Comparison of ENCODE assay signal across 8 cellular contexts in genomic region chr6:32972353-32973143, GRCh38. TPM values are rescaled to one million over a fixed set of nuclear protein-coding genes. Genes with fewer than 3 reads are reported as not detected.
DNase-seq lines count a peak whose midpoint lies in the region; ATAC-seq and TF ChIP-seq lines count a peak whose summit lies in the region.

No MANE protein-coding gene starts in this region.

- peak overlapping the region; percentile 90 for H3K4me3 ChIP-seq in DOHH2 (ENCODE audit: low read length)
- peak overlapping the region; percentile 98 for H3K4me3 ChIP-seq in HUES6 (ENCODE audit: low read depth, low read length)
- H3K4me3 ChIP-seq in mucosa of stomach (ENCODE audit: low read length): peak overlapping the region; percentile 82
- H3K4me3 ChIP-seq in thoracic aorta: peak overlapping the region; percentile 86

- TF ChIP-seq CTCF in DOHH2 (IDR thresholded peaks at IDR 0.05; ENCODE audit: low read depth, low read length, poor library complexity, severe bottlenecking): no peak
- no peak for TF ChIP-seq CTCF in WTC11 (IDR thresholded peaks at IDR 0.05)
- no peak for TF ChIP-seq CTCF in thoracic aorta (IDR thresholded peaks at IDR 0.05)

- peaks cover 4% of the 10 kb centered on the region; the same call in 1 of the 2 replicates for H3K27me3 Mint-ChIP-seq in WTC11 (ENCODE audit: low read depth)

- H3K9me2 ChIP-seq in DOHH2 (replicated peaks; ENCODE audit: control insufficient read depth, low read length): no peaks in the 10 kb centered on the region

- H3K9ac ChIP-seq in HUES6 (ENCODE audit: low read length) (peak overlapping the region; percentile 96), mucosa of stomach (ENCODE audit: low read length) (peak overlapping the region; percentile 81)

- H3K36me3 ChIP-seq in DOHH2 (ENCODE audit: control insufficient read depth, low read length) (peaks cover 89% of the 10 kb centered on the region), HUES6 (ENCODE audit: control insufficient read depth, insufficient read depth, low read length) (peaks cover 59% of the 10 kb centered on the region), mucosa of stomach (ENCODE audit: control insufficient read depth, insufficient read depth, low read length) (peaks cover 27% of the 10 kb centered on the region), thoracic aorta (peaks cover 36% of the 10 kb centered on the region)

- peak overlapping the region; percentile 100 for H3K27ac Mint-ChIP-seq in WTC11

- H3K9me3 ChIP-seq in DOHH2 (ENCODE audit: control insufficient read depth, insufficient read depth, low read length) (no peaks in the 10 kb centered on the region), HUES6 (ENCODE audit: control insufficient read depth, insufficient read depth, low read depth, low read length) (no peaks in the 10 kb centered on the region), mucosa of stomach (ENCODE audit: control insufficient read depth, low read length) (no peaks in the 10 kb centered on the region), thoracic aorta (no peaks in the 10 kb centered on the region)

- H4K20me1 ChIP-seq in DOHH2 (ENCODE audit: control insufficient read depth, insufficient read depth, low read depth, low read length): peaks cover 48% of the 10 kb centered on the region

- peaks cover 93% of the 10 kb centered on the region for H3K79me2 ChIP-seq in DOHH2 (ENCODE audit: control insufficient read depth, low read length)

- CTCF ChIA-PET in WTC11 (lab: Charles Lee): interaction anchor here (0.7 to 11.8 kb wide), 17 partner anchors 8 to 305 kb away, joined by 3 to 205 read pairs (median 4); partner anchors contain the start of genes B3GALT4, HLA-DMA, PSMB9 and TAP1

- H3K27ac ChIP-seq in DOHH2 (ENCODE audit: low read depth, low read length): peak overlapping the region; percentile 96
- H3K27ac ChIP-seq in HUES6 (ENCODE audit: low read depth, low read length): peak overlapping the region; percentile 89
- H3K27ac ChIP-seq in thoracic aorta: peak overlapping the region; percentile 57 to 100

- no peaks in the 10 kb centered on the region for H3K9me3 Mint-ChIP-seq in WTC11

- H3K27me3 ChIP-seq in DOHH2 (ENCODE audit: control insufficient read depth, low read length) (no peaks in the 10 kb centered on the region), HUES6 (ENCODE audit: control insufficient read depth, insufficient read depth, low read length) (no peaks in the 10 kb centered on the region), mucosa of stomach (ENCODE audit: control insufficient read depth, insufficient read depth, low read length) (no peaks in the 10 kb centered on the region), thoracic aorta (replicated peaks; ENCODE audit: insufficient read depth) (no peaks in the 10 kb centered on the region)

- peak overlapping the region; percentile 98 for H3K4me3 Mint-ChIP-seq in WTC11

- H3K36me3 Mint-ChIP-seq in WTC11: peaks cover 75% of the 10 kb centered on the region

- POLR2A ChIA-PET in WTC11 (lab: Charles Lee): interaction anchor here (0.6 to 7.0 kb wide), 37 partner anchors 9 to 1264 kb away, joined by 3 to 146 read pairs (median 5); partner anchors contain the start of genes B3GALT4, CUTA, HLA-DMA and HLA-DMB

- peaks cover 33% of the 10 kb centered on the region for H3K4me1 Mint-ChIP-seq in WTC11

- DNase-seq in WTC11 (ENCODE audit: low spot score): peak; percentile 28
- peak; percentile 62 for DNase-seq in effector CD8-positive, alpha-beta T cell (lab: John Stamatoyannopoulos, UW)
- DNase-seq in thoracic aorta (ENCODE audit: low spot score): no peak
- DNase-seq in NCI-H187 treated with DMSO at 0.1 percent for 48 hours (lab: John Stamatoyannopoulos, UW): no peak

- H3F3A ChIP-seq in DOHH2 (ENCODE audit: control insufficient read depth, insufficient read depth): peaks cover 57% of the 10 kb centered on the region

- peak overlapping the region; percentile 88 for H3K4me2 ChIP-seq in DOHH2 (ENCODE audit: low read length)

- ATAC-seq in WTC11: no peak; the same call in 1 of the 2 replicates
- ATAC-seq in thoracic aorta (ENCODE audit: insufficient number of reproducible peaks, low FRiP score, low read depth): no peak
- no peak for ATAC-seq in HG03521 (IDR thresholded peaks at IDR 0.05; ENCODE audit: unreplicated experiment)

- H3K4me1 ChIP-seq in DOHH2 (ENCODE audit: control insufficient read depth, low read length) (peaks cover 38% of the 10 kb centered on the region), HUES6 (ENCODE audit: control insufficient read depth, insufficient read depth, low read length) (0 out of 2 replicates have a peak, but pooled peaks cover 7% of the 10 kb centered on the region), mucosa of stomach (ENCODE audit: control insufficient read depth, insufficient read depth, low read length) (peaks cover 34% of the 10 kb centered on the region), thoracic aorta (ENCODE audit: control insufficient read depth in 1 of 2, low read depth in 2 of 2) (peaks cover 26 to 37% of the 10 kb centered on the region in 2 donors)

TF ChIP-seq in WTC11, 78 proteins besides CTCF, POLR2A, EP300 and RAD21 (continues in another document):
- TF ChIP-seq AFF4 (CRISPR knock-in tag; IDR thresholded peaks at IDR 0.05; ENCODE audit: borderline replicate concordance) (0 out of 2 replicates have a peak, but pooled peaks have one; percentile 67), ETV6 (CRISPR knock-in tag; IDR thresholded peaks at IDR 0.05) (peak; percentile 83), CREM (CRISPR knock-in tag; IDR thresholded peaks at IDR 0.05) (no peak), FOXK1 (CRISPR knock-in tag; IDR thresholded peaks at IDR 0.05) (peak; percentile 52; the same call in 1 of the 2 replicates)
- TF ChIP-seq, protein P1, sequence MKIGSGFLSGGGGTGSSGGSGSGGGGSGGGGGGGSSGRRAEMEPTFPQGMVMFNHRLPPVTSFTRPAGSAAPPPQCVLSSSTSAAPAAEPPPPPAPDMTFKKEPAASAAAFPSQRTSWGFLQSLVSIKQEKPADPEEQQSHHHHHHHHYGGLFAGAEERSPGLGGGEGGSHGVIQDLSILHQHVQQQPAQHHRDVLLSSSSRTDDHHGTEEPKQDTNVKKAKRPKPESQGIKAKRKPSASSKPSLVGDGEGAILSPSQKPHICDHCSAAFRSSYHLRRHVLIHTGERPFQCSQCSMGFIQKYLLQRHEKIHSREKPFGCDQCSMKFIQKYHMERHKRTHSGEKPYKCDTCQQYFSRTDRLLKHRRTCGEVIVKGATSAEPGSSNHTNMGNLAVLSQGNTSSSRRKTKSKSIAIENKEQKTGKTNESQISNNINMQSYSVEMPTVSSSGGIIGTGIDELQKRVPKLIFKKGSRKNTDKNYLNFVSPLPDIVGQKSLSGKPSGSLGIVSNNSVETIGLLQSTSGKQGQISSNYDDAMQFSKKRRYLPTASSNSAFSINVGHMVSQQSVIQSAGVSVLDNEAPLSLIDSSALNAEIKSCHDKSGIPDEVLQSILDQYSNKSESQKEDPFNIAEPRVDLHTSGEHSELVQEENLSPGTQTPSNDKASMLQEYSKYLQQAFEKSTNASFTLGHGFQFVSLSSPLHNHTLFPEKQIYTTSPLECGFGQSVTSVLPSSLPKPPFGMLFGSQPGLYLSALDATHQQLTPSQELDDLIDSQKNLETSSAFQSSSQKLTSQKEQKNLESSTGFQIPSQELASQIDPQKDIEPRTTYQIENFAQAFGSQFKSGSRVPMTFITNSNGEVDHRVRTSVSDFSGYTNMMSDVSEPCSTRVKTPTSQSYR (CRISPR knock-in tag; IDR thresholded peaks at IDR 0.05): no peak
- TF ChIP-seq, protein P2, sequence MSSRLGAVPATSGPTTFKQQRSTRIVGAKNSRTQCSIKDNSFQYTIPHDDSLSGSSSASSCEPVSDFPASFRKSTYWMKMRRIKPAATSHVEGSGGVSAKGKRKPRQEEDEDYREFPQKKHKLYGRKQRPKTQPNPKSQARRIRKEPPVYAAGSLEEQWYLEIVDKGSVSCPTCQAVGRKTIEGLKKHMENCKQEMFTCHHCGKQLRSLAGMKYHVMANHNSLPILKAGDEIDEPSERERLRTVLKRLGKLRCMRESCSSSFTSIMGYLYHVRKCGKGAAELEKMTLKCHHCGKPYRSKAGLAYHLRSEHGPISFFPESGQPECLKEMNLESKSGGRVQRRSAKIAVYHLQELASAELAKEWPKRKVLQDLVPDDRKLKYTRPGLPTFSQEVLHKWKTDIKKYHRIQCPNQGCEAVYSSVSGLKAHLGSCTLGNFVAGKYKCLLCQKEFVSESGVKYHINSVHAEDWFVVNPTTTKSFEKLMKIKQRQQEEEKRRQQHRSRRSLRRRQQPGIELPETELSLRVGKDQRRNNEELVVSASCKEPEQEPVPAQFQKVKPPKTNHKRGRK (CRISPR knock-in tag; IDR thresholded peaks at IDR 0.05; ENCODE audit: borderline replicate concordance): no peak

RNA-seq across cellular contexts. Expression of gene BRD2, which starts 4.2 kb away (rescaled TPM):
- total RNA-seq in WTC11 (2021) (206 to 222 TPM (median 214 TPM) in 3 replicates), thoracic aorta (100 to 1,000 TPM; 134 to 169 TPM)

RNA-seq across cellular contexts. Expression of gene HLA-DMA, which starts 19.7 kb away (rescaled TPM):
- 6.0 to 9.3 TPM (median 6.6 TPM) in 3 replicates for total RNA-seq in WTC11 (2021)
- total RNA-seq in thoracic aorta: 10 to 100 TPM; 41.7 to 53.2 TPM

RNA-seq across cellular contexts. Expression of gene HLA-DMB, which starts 31.7 kb away (rescaled TPM):
- 1.1 to 2.7 TPM (median 2.3 TPM) in 3 replicates for total RNA-seq in WTC11 (2021)
- 10 to 100 TPM; 13.5 to 34.4 TPM for total RNA-seq in thoracic aorta

RNA-seq across cellular contexts. Expression of gene HLA-DOA, which starts 36.8 kb away (rescaled TPM):
- total RNA-seq in WTC11 (2021) (13.6 to 24.6 TPM (median 24.4 TPM) in 3 replicates), thoracic aorta (10 to 100 TPM in 1 of 2 donors, 1 to 10 TPM in 1; 5.8 to 19.4 TPM)

Comparison
In these comparisons a context has a peak if more than half of its experiments do, and no peak if none do; other contexts are left out.
1. DNase-seq: peak in WTC11 (single experiment) and effector CD8-positive, alpha-beta T cell (single experiment); none in thoracic aorta (single experiment) and NCI-H187 treated with DMSO at 0.1 percent for 48 hours (single experiment).
2. Peak in every context shown above with its lines, with median percentiles within 50 percentile points of each other: H3K27ac ChIP-seq and H3K4me3 ChIP-seq.